In genomic region chr1:182283746-182284544, GRCh38 we compare ENCODE assay signal across 1 cellular context.
TF ChIP-seq lines count a peak whose summit lies in the region.

No MANE protein-coding gene starts in this region.

TF ChIP-seq in HepG2, 621 proteins besides CTCF, POLR2A, EP300 and RAD21 (continued from another document):
- TF ChIP-seq NFAT5 (CRISPR knock-in tag; IDR thresholded peaks at IDR 0.05) (no peak), SCMH1 (CRISPR knock-in tag; IDR thresholded peaks at IDR 0.05; ENCODE audit: borderline replicate concordance) (no peak), GATAD2A (CRISPR knock-in tag; IDR thresholded peaks at IDR 0.05) (peak; percentile 49; the same call in 1 of the 2 replicates), PAXIP1 (CRISPR knock-in tag; conservative IDR thresholded peaks at IDR 0.05) (peak; percentile 36; the same call in 1 of the 2 replicates), IKZF5 (CRISPR knock-in tag; IDR thresholded peaks at IDR 0.05) (no peak), SP5 (CRISPR knock-in tag; IDR thresholded peaks at IDR 0.05; ENCODE audit: borderline replicate concordance, low read depth) (no peak), PBX2 (CRISPR knock-in tag; IDR thresholded peaks at IDR 0.05) (no peak), MLX (CRISPR knock-in tag; IDR thresholded peaks at IDR 0.05) (no peak), HOXA3 (CRISPR knock-in tag; IDR thresholded peaks at IDR 0.05) (no peak), ZBTB14 (CRISPR knock-in tag; IDR thresholded peaks at IDR 0.05) (no peak), ZNF784 (CRISPR knock-in tag; IDR thresholded peaks at IDR 0.05; ENCODE audit: borderline replicate concordance) (no peak), CBX1 (IDR thresholded peaks at IDR 0.05; ENCODE audit: low read depth) (no peak), ZNF530 (CRISPR knock-in tag; IDR thresholded peaks at IDR 0.05; ENCODE audit: low read depth) (no peak), NCOA5 (CRISPR knock-in tag; IDR thresholded peaks at IDR 0.05) (no peak), ZNF687 (CRISPR knock-in tag; IDR thresholded peaks at IDR 0.05) (no peak), RXRB (CRISPR knock-in tag; IDR thresholded peaks at IDR 0.05; ENCODE audit: borderline replicate concordance) (peak; percentile 50; the same call in 1 of the 2 replicates), SNAPC4 (CRISPR knock-in tag; IDR thresholded peaks at IDR 0.05) (no peak)
